15 cellular contexts compared by ENCODE assay signal in the genomic region with DNA sequence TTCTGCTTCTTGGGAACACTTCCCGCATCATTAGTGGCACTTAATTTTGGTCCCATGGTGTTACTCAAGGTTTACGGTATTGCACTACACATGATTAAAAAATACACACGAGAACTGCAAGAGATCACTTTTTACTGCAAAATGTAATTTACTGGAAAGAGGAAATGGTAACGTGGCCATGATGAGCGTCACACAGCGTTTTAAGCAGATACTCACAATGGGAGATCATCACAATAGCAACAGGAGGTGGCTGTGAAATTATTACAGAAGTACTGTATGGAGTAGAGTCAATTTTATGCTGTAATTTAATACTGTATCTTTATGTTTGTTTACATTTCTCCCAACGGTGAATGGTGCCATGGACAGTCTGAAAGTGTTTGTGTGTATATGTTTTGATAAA.
"Had no signal": no experiment of that assay in that cellular context is flagged by ENCODE, and none has a peak within 500 bp of the region (broad histone marks: within the 10 kb centered on the region; RNA-seq: fewer than 3 reads in every experiment).

No MANE protein-coding gene starts in this region.

- H3K4me3 Mint-ChIP-seq: activated CD4-positive, alpha-beta memory T cell treated with anti-CD3 and anti-CD28 coated beads for 36 hours; activated naive CD4-positive, alpha-beta T cell treated with anti-CD3 and anti-CD28 coated beads, Interleukin-2, amount 10 ng/mL, durations not matched to agents 7 days and 5 days; activated T-cell treated with anti-CD3 and anti-CD28 coated beads, Interleukin-2, amount 50 U/mL, for 24 hours; immature natural killer cell; natural killer cell treated with Interleukin-12 subunit alpha and Interleukin-12 subunit beta and Interleukin-15 and Interleukin-18, amount 100 ng/mL, for 72 hours had no signal

- H3K36me3 ChIP-seq: tibial artery, WERI-Rb-1 had no signal

- ATAC-seq: natural killer cell treated with Interleukin-12 subunit alpha and Interleukin-12 subunit beta and Interleukin-15 and Interleukin-18, amount 100 ng/mL, for 72 hours had no signal

- H3K27ac Mint-ChIP-seq: activated CD4-positive, alpha-beta memory T cell treated with anti-CD3 and anti-CD28 coated beads for 36 hours; activated naive CD4-positive, alpha-beta T cell treated with anti-CD3 and anti-CD28 coated beads, Interleukin-2, amount 10 ng/mL, durations not matched to agents 7 days and 5 days; activated T-cell treated with anti-CD3 and anti-CD28 coated beads, Interleukin-2, amount 50 U/mL, for 24 hours; immature natural killer cell; natural killer cell treated with Interleukin-12 subunit alpha and Interleukin-12 subunit beta and Interleukin-15 and Interleukin-18, amount 100 ng/mL, for 72 hours had no signal

- H3K27me3 ChIP-seq: tibial artery had no signal

- H3K27ac ChIP-seq: epithelial cell of prostate, tibial artery, WERI-Rb-1 had no signal

- H3K36me3 Mint-ChIP-seq: activated CD4-positive, alpha-beta memory T cell treated with anti-CD3 and anti-CD28 coated beads for 36 hours; activated naive CD4-positive, alpha-beta T cell treated with anti-CD3 and anti-CD28 coated beads, Interleukin-2, amount 10 ng/mL, durations not matched to agents 7 days and 5 days; immature natural killer cell had no signal

- DNase-seq: activated CD4-positive, alpha-beta memory T cell treated with anti-CD3 and anti-CD28 coated beads for 36 hours; activated naive CD4-positive, alpha-beta T cell treated with anti-CD3 and anti-CD28 coated beads, Interleukin-2, amount 10 ng/mL, durations not matched to agents 7 days and 5 days; activated T-cell treated with anti-CD3 and anti-CD28 coated beads, Interleukin-2, amount 50 U/mL, for 24 hours; dermis blood vessel endothelial cell; head of caudate nucleus; immature natural killer cell; mesendoderm; nucleus accumbens; posterior cingulate gyrus; stimulated activated CD4-positive, alpha-beta T cell treated with anti-CD3 and anti-CD28 coated beads, Interleukin-4, amount 100 ng/mL, for 1 hour; stimulated activated naive CD4-positive, alpha-beta T cell; tibial artery; WERI-Rb-1 had no signal

- H3K4me1 Mint-ChIP-seq: activated naive CD4-positive, alpha-beta T cell treated with anti-CD3 and anti-CD28 coated beads, Interleukin-2, amount 10 ng/mL, durations not matched to agents 7 days and 5 days; immature natural killer cell had no signal

- H3K27me3 Mint-ChIP-seq: activated CD4-positive, alpha-beta memory T cell treated with anti-CD3 and anti-CD28 coated beads for 36 hours; activated naive CD4-positive, alpha-beta T cell treated with anti-CD3 and anti-CD28 coated beads, Interleukin-2, amount 10 ng/mL, durations not matched to agents 7 days and 5 days; activated T-cell treated with anti-CD3 and anti-CD28 coated beads, Interleukin-2, amount 50 U/mL, for 24 hours; natural killer cell treated with Interleukin-12 subunit alpha and Interleukin-12 subunit beta and Interleukin-15 and Interleukin-18, amount 100 ng/mL, for 72 hours had no signal

- H3K4me3 ChIP-seq: tibial artery had no signal
